In the genomic region with DNA sequence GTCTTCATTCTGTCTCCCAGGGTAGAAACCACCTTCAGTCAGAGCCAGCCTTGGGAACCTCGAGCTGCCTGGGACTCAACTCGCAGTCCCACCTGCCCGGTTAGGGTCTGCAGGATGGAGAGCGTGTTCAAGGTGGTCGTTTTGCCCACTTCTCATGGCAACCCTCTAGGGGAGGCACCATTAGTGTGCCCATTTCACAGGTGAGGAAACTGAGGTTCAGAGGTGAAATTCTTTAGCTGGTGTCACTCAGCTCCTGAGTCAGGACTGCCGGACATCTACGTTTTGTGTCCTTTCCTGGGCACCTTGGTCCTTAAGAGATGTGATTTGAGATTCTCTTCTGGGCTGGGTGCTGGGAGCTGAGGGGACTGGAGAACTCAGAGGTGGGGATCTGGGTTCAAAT, we compare ENCODE assay signal across 23 cellular contexts. TPM values are rescaled to one million over a fixed set of nuclear protein-coding genes. Genes with fewer than 3 reads are reported as not detected.
A peak's percentile ranks its signal among the peaks of the same experiment; 100 is the strongest.
DNase-seq lines count a peak whose midpoint lies in the region; ATAC-seq, FAIRE-seq and TF ChIP-seq lines count a peak whose summit lies in the region.
"Had no signal": no experiment of that assay in that cellular context is flagged by ENCODE, and none has a peak within 500 bp of the region (broad histone marks: within the 10 kb centered on the region; RNA-seq: fewer than 3 reads in every experiment).

No MANE protein-coding gene starts in this region.

- peaks cover 8% of the 10 kb centered on the region for H3K4me1 ChIP-seq in HepG2 (ENCODE audit: insufficient read depth, low read length)
- H3K4me1 ChIP-seq in right lobe of liver: no peaks in the 10 kb centered on the region
- H3K4me1 ChIP-seq in H1 (replicated peaks in 1 of 4; ENCODE audit: control insufficient read depth in 3 of 4, insufficient read depth in 4 of 4, low read length in 3 of 4): no peaks in the 10 kb centered on the region
- no peaks in the 10 kb centered on the region for H3K4me1 ChIP-seq in osteoblast (ENCODE audit: insufficient read depth, low read length)
- H3K4me1 ChIP-seq in upper lobe of right lung: no peaks in the 10 kb centered on the region
- H3K4me1 ChIP-seq in tibial artery: peaks cover 0 to under 1% (median 0%) of the 10 kb centered on the region in 4 donors

- H3K9ac ChIP-seq in HepG2 (ENCODE audit: insufficient read depth, low read depth, low read length): no peak overlapping the region
- H3K9ac ChIP-seq in H1 (replicated peaks in 1 of 4; ENCODE audit: extremely low read depth in 1 of 4, low read depth in 3 of 4, low read length in 3 of 4): no peak overlapping the region

- no peak overlapping the region for H3K14ac ChIP-seq in H1 (ENCODE audit: insufficient read length)

- H3K23me2 ChIP-seq in H1 (ENCODE audit: low read depth, low read length): no peaks in the 10 kb centered on the region

- H3K9me3 ChIP-seq in HepG2 (ENCODE audit: low read length) (no peaks in the 10 kb centered on the region), right lobe of liver (no peaks in the 10 kb centered on the region), H1 (ENCODE audit: insufficient read depth in 2 of 2, low read depth in 1 of 2, low read length in 1 of 2) (no peaks in the 10 kb centered on the region), osteoblast (ENCODE audit: low read depth, low read length) (no peaks in the 10 kb centered on the region), upper lobe of right lung (no peaks in the 10 kb centered on the region), tibial artery (no peaks in the 10 kb centered on the region)
- H3K9me3 ChIP-seq: BLaER1 treated with 17β-estradiol and CSF1 and Interleukin-3, amounts not matched to agents 10 nM and 100 nM had no signal

- no peak overlapping the region for H4K5ac ChIP-seq in H1 (ENCODE audit: insufficient read length, low read depth, low read length)

- TF ChIP-seq CTCF in HepG2 (CRISPR knock-in tag; IDR thresholded peaks at IDR 0.05) (no peak), right lobe of liver (IDR thresholded peaks at IDR 0.05) (no peak), H1 (IDR thresholded peaks at IDR 0.05; ENCODE audit: control extremely low read depth in 1 of 3, insufficient read depth in 1 of 3, low read depth in 1 of 3, low read length in 3 of 3) (no peak), osteoblast (IDR thresholded peaks at IDR 0.05; ENCODE audit: extremely low read depth, low read depth, low read length) (no peak), upper lobe of right lung (IDR thresholded peaks at IDR 0.05) (no peak), tibial artery (IDR thresholded peaks at IDR 0.05) (no peak)

- no peak overlapping the region for H2BK12ac ChIP-seq in H1 (ENCODE audit: low read depth, low read length)

- H2AK5ac ChIP-seq in H1 (ENCODE audit: low read depth, low read length): no peak overlapping the region

- no TSS peak for BruUV-seq in HepG2 (replicated peaks; lab: Mats Ljungman, UMichigan)

- TF ChIP-seq EP300 in HepG2 (IDR thresholded peaks at IDR 0.05; ENCODE audit: low read depth in 2 of 2, low read length in 2 of 2) (no peak), HepG2 (CRISPR knock-in tag; IDR thresholded peaks at IDR 0.05; ENCODE audit: borderline replicate concordance) (no peak), H1 (IDR thresholded peaks at IDR 0.05; ENCODE audit: borderline replicate concordance in 1 of 2, low read depth in 2 of 2, low read length in 2 of 2) (no peak)

- H3K79me2 ChIP-seq in HepG2 (ENCODE audit: insufficient read depth, low read length) (no peaks in the 10 kb centered on the region), H1 (ENCODE audit: control insufficient read depth in 1 of 2, insufficient read depth in 2 of 2, low read length in 2 of 2) (no peaks in the 10 kb centered on the region), osteoblast (ENCODE audit: insufficient read depth, low read length) (no peaks in the 10 kb centered on the region)

- no peak overlapping the region for H3K4me3 ChIP-seq in HepG2 (replicated peaks in 1 of 3; ENCODE audit: insufficient read depth in 1 of 3, low read depth in 2 of 3, low read length in 3 of 3)
- no peak overlapping the region for H3K4me3 ChIP-seq in right lobe of liver
- H3K4me3 ChIP-seq in H1 (ENCODE audit: extremely low read depth in 1 of 4, insufficient read depth in 2 of 4, low read depth in 3 of 4, low read length in 4 of 4): no peak overlapping the region
- H3K4me3 ChIP-seq in osteoblast (ENCODE audit: insufficient read depth, low read length): no peak overlapping the region
- no peak overlapping the region for H3K4me3 ChIP-seq in upper lobe of right lung
- no peak overlapping the region for H3K4me3 ChIP-seq in tibial artery
- H3K4me3 ChIP-seq: BLaER1 treated with 17β-estradiol and CSF1 and Interleukin-3, amounts not matched to agents 10 nM and 100 nM had no signal

- no peak overlapping the region for H4K8ac ChIP-seq in H1 (ENCODE audit: extremely low read depth, insufficient read depth, low read length)

- no peaks in the 10 kb centered on the region; the same call in none of the 2 replicates for H3K79me1 ChIP-seq in H1 (ENCODE audit: low read depth, low read length)

- H3K27me3 ChIP-seq in HepG2 (ENCODE audit: control insufficient read depth in 1 of 2, insufficient read depth in 2 of 2, low read length in 2 of 2) (no peaks in the 10 kb centered on the region), right lobe of liver (no peaks in the 10 kb centered on the region), H1 (replicated peaks in 1 of 4; ENCODE audit: control insufficient read depth in 3 of 4, extremely low read depth in 1 of 4, insufficient read depth in 3 of 4, low read length in 3 of 4) (no peaks in the 10 kb centered on the region), osteoblast (ENCODE audit: insufficient read depth, low read length) (peaks cover 4% of the 10 kb centered on the region), upper lobe of right lung (no peaks in the 10 kb centered on the region), tibial artery (no peaks in the 10 kb centered on the region)
- H3K27me3 ChIP-seq: BLaER1 treated with 17β-estradiol and CSF1 and Interleukin-3, amounts not matched to agents 10 nM and 100 nM had no signal

- no peak for ATAC-seq in HepG2
- no peak for ATAC-seq in right lobe of liver
- ATAC-seq in upper lobe of right lung: no peak
- ATAC-seq in HG03039 (IDR thresholded peaks at IDR 0.05; ENCODE audit: unreplicated experiment): no peak

- no peak for FAIRE-seq in HepG2 (lab: Jason Lieb, UNC)
- FAIRE-seq in H1 (lab: Jason Lieb, UNC): no peak
- FAIRE-seq: A204.1, D721Med, GM12891, GM18507 had no signal

- no peak overlapping the region for H3K4ac ChIP-seq in H1 (replicated peaks; ENCODE audit: insufficient read length, low read depth, low read length)

- H3K23ac ChIP-seq in H1 (ENCODE audit: insufficient read length): no peak overlapping the region

- H2AFZ ChIP-seq in HepG2 (ENCODE audit: low read length): no peak overlapping the region
- H2AFZ ChIP-seq in H1 (ENCODE audit: low read length): no peak overlapping the region
- H2AFZ ChIP-seq in osteoblast (ENCODE audit: low read length): no peak overlapping the region

- TF ChIP-seq POLR2A in HepG2 (IDR thresholded peaks at IDR 0.05; ENCODE audit: insufficient read depth in 1 of 2, low read depth in 2 of 2, low read length in 2 of 2) (no peak), right lobe of liver (IDR thresholded peaks at IDR 0.05) (no peak), H1 (IDR thresholded peaks at IDR 0.05; ENCODE audit: control extremely low read depth in 1 of 2, low read depth in 2 of 2, low read length in 2 of 2) (no peak)

- H4K91ac ChIP-seq in H1 (replicated peaks; ENCODE audit: insufficient read length, low read length): no peak overlapping the region

- no peak overlapping the region for H2BK120ac ChIP-seq in H1 (replicated peaks; ENCODE audit: low read depth, low read length)

- TF ChIP-seq RAD21 in HepG2 (CRISPR knock-in tag; IDR thresholded peaks at IDR 0.05) (no peak), H1 (IDR thresholded peaks at IDR 0.05 in 1 of 2, conservative IDR thresholded peaks at IDR 0.05 in 1 of 2; ENCODE audit: low read depth in 2 of 2, low read length in 2 of 2) (no peak)

- H4K20me1 ChIP-seq in HepG2 (ENCODE audit: insufficient read depth, low read length): no peaks in the 10 kb centered on the region
- H4K20me1 ChIP-seq in H1 (replicated peaks in 1 of 2; ENCODE audit: control insufficient read depth in 1 of 2, insufficient read depth in 2 of 2, low read length in 2 of 2): peaks cover 4 to 12% of the 10 kb centered on the region in 2 experiments
- peaks cover 1% of the 10 kb centered on the region for H4K20me1 ChIP-seq in osteoblast (ENCODE audit: insufficient read depth, low read length)

- H2BK5ac ChIP-seq in H1 (ENCODE audit: low read depth, low read length): no peak overlapping the region

- H3K56ac ChIP-seq in H1 (replicated peaks; ENCODE audit: insufficient read length, low read depth, low read length): no peak overlapping the region

- no peak overlapping the region for H2BK20ac ChIP-seq in H1 (ENCODE audit: low read length)

- no peak overlapping the region for H3K18ac ChIP-seq in H1 (ENCODE audit: extremely low read depth, low read length)

- POLR2A ChIA-PET in HepG2 (lab: Yijun Ruan, JAX): no interaction called here
- POLR2A ChIA-PET in H1 (lab: Charles Lee; ENCODE audit: partially characterized antibody): interaction anchor here (0.6 kb wide), 1 partner anchor 174 kb away, joined by 3 read pairs; no protein-coding TSS in a partner anchor

- H3K4me2 ChIP-seq in HepG2 (ENCODE audit: low read depth, low read length): no peak overlapping the region
- H3K4me2 ChIP-seq in H1 (ENCODE audit: insufficient read depth in 1 of 2, low read depth in 2 of 2, low read length in 2 of 2): no peak overlapping the region
- H3K4me2 ChIP-seq in osteoblast (ENCODE audit: insufficient read depth, low read length): no peak overlapping the region

- H3K36me3 ChIP-seq in HepG2 (replicated peaks in 1 of 2; ENCODE audit: control insufficient read depth in 1 of 2, insufficient read depth in 2 of 2, low read length in 2 of 2) (no peaks in the 10 kb centered on the region; a peak in 1 of 5 replicates), right lobe of liver (peaks cover 0 to 5% (median 2%) of the 10 kb centered on the region in 4 donors), H1 (ENCODE audit: control insufficient read depth in 2 of 4, insufficient read depth in 4 of 4, low read length in 3 of 4) (peaks cover 0 to 4% (median 2%) of the 10 kb centered on the region in 4 experiments; a peak in 4 of 8 replicates), osteoblast (ENCODE audit: insufficient read depth, low read length) (no peaks in the 10 kb centered on the region), upper lobe of right lung (peaks cover 5% of the 10 kb centered on the region), tibial artery (peaks cover 4 to 38% (median 25%) of the 10 kb centered on the region in 3 donors)

- DNase-seq in HepG2 (ENCODE audit: low spot score) (no peak), right lobe of liver (no peak), H1 (ENCODE audit: low read depth in 1 of 2, low spot score in 2 of 2) (no peak), osteoblast (ENCODE audit: insufficient read length, low spot score, missing footprints) (peak; percentile 43), upper lobe of right lung (peak; percentile 18), tibial artery (no peak), pons (ENCODE audit: low spot score) (no peak)
- DNase-seq: CD4-positive, alpha-beta T cell; CD8-positive, alpha-beta memory T cell; DMS 273 treated with DMSO at 0.1 percent for 48 hours; DMS79 treated with DMSO at 0.1 percent for 48 hours; GF-D8; GOT3; H7; HCEC 1CT had no signal

- H3K27ac ChIP-seq in HepG2 (ENCODE audit: extremely low read length, insufficient read depth, low read length) (no peak overlapping the region), right lobe of liver (no peak overlapping the region), H1 (ENCODE audit: low read depth, low read length) (no peak overlapping the region), osteoblast (ENCODE audit: low read depth, low read length) (no peak overlapping the region), upper lobe of right lung (no peak overlapping the region), tibial artery (no peak overlapping the region)
- H3K27ac ChIP-seq: 22Rv1 had no signal

- intact Hi-C loops in HepG2 (cut with micrococcal nuclease; ENCODE audit: unreplicated experiment) (no loop called here), right lobe of liver (cut with DNase I) (loop anchor here in 1 of 2 donors (10.0 kb wide), 1 partner anchor 127 kb away; no protein-coding TSS in a partner anchor), upper lobe of right lung (cut with DNase I) (no loop called here), tibial artery (cut with DNase I; ENCODE audit: low total_unique reads) (loop anchor here (5.0 kb wide), 1 partner anchor 129 kb away; no protein-coding TSS in a partner anchor)

- H2BK15ac ChIP-seq in H1 (ENCODE audit: low read length): no peak overlapping the region

- in situ Hi-C loops in HepG2 (cut with HindIII; ENCODE audit: extremely low pct_ligation_motif_present, low pct_unique_long_range_greater_than_20kb): no loop called here

- CTCF ChIA-PET in HepG2 (lab: Yijun Ruan, JAX; ENCODE audit: low intra/inter-chr PET ratio, low total read pairs) (no interaction called here), H1 (lab: Charles Lee; ENCODE audit: partially characterized antibody) (interaction anchor here (0.6 to 34.8 kb wide), 15 partner anchors 10 to 319 kb away, joined by 3 to 670 read pairs (median 3); no protein-coding TSS in a partner anchor)

- WGBS in HepG2 (ENCODE audit: low lambda C conversion rate): 100% methylated on average over 3 of the region's 7 CpGs
- 81% methylated on average over 4 of the region's 7 CpGs for WGBS in right lobe of liver (ENCODE audit: insufficient coverage, low coverage, low lambda C conversion rate, missing lambda C conversion rate)
- WGBS in H1 (ENCODE audit: extremely low coverage in 1 of 2, insufficient coverage in 1 of 2, insufficient read length in 1 of 2, insufficient replicate concordance in 2 of 2, low coverage in 1 of 2, low lambda C conversion rate in 2 of 2, missing lambda C conversion rate in 1 of 2), 2 experiments: 85% methylated on average over 7 of the region's 7 CpGs; no CpG with 5 or more reads in 1 of the 2 experiments

RNA-seq across cellular contexts. Expression of a gene that starts 30.0 kb away (rescaled TPM):
- total RNA-seq in HepG2 (2016; rRNA removed; fragmentation: Illumina TruSeq; extraction: Trizol) (25.3 and 32.1 TPM in 2 replicates), right lobe of liver (10 to 100 TPM; 15.1 to 21.6 (median 19.0) TPM), osteoblast (49.2 and 60.8 TPM in 2 replicates), upper lobe of right lung (81.6 TPM)
- total RNA-seq in HepG2 (2016; cell fraction: cytosol; rRNA removed; fragmentation: Illumina TruSeq; extraction: Trizol; ENCODE audit: low read depth): 2.8 and 5.2 TPM in 2 replicates
- total RNA-seq in HepG2 (2016; cell fraction: insoluble cytoplasmic fraction; rRNA removed; fragmentation: Illumina TruSeq; extraction: Trizol): 24.3 and 28.3 TPM in 2 replicates
- total RNA-seq in HepG2 (2016; cell fraction: membrane; rRNA removed; fragmentation: Illumina TruSeq; extraction: Trizol): 10.8 and 12.3 TPM in 2 replicates
- 23.5 and 29.5 TPM in 2 replicates for total RNA-seq in HepG2 (2016; cell fraction: nucleus; rRNA removed; fragmentation: Illumina TruSeq; extraction: Trizol)
- polyA plus RNA-seq in HepG2 (2011; rRNA removed) (37.9 and 39.9 TPM in 2 replicates), H1 (2011; rRNA removed) (19.7 and 28.0 TPM in 2 replicates)
- 20.8 and 29.3 TPM in 2 replicates for polyA plus RNA-seq in HepG2 (2011; cell fraction: cytosol; rRNA removed)
- 42.4 and 54.9 TPM in 2 replicates for polyA plus RNA-seq in HepG2 (2011; cell fraction: nucleus; rRNA removed)
- polyA plus RNA-seq in HepG2 (2012): 14.7 and 24.6 TPM in 2 replicates
- polyA plus RNA-seq in HepG2 (2016; cell fraction: cytosol; fragmentation: Illumina TruSeq; extraction: Trizol; ENCODE audit: low read depth): 1.9 and 2.6 TPM in 2 replicates
- 24.2 and 33.5 TPM in 2 replicates for polyA plus RNA-seq in HepG2 (2016; cell fraction: insoluble cytoplasmic fraction; fragmentation: Illumina TruSeq; extraction: Trizol; ENCODE audit: low read depth)
- 5.5 and 5.8 TPM in 2 replicates for polyA plus RNA-seq in HepG2 (2016; cell fraction: membrane; fragmentation: Illumina TruSeq; extraction: Trizol; ENCODE audit: low read depth)
- 42.8 and 47.1 TPM in 2 replicates for polyA plus RNA-seq in HepG2 (2016; cell fraction: nucleus; fragmentation: Illumina TruSeq; extraction: Trizol; ENCODE audit: insufficient read depth, low read depth)
- 48.1 and 97.1 TPM in 2 replicates for polyA minus RNA-seq in HepG2 (2011; rRNA and poly(A)+ RNA removed; ENCODE audit: low replicate concordance)
- 26.5 and 29.0 TPM in 2 replicates for polyA minus RNA-seq in HepG2 (2011; cell fraction: cytosol; rRNA and poly(A)+ RNA removed)
- 34.6 and 46.1 TPM in 2 replicates for polyA minus RNA-seq in HepG2 (2011; cell fraction: nucleus; rRNA and poly(A)+ RNA removed)
- total RNA-seq in H1 (2021; fragmentation: NEBNext Ultra II Directional; extraction: Animal tissue kit (Norgen Biotek cat#: 25700)): 39.5 and 41.4 TPM in 2 replicates
- polyA plus RNA-seq in H1 (2011; cell fraction: cytosol; rRNA removed): 23.7 TPM
- 50.0 TPM for polyA plus RNA-seq in H1 (2011; cell fraction: nucleus; rRNA removed)
- 23.2 to 24.5 TPM (median 23.7 TPM) in 4 replicates for polyA plus RNA-seq in H1 (2012, experiment 1 of 2)
- 20.4 TPM for polyA plus RNA-seq in H1 (2012, experiment 2 of 2)
- 15.8 TPM for polyA plus RNA-seq in H1 (2013, experiment 1 of 2)
- polyA plus RNA-seq in H1 (2013, experiment 2 of 2): 15.8 TPM
- polyA minus RNA-seq in H1 (2011; rRNA and poly(A)+ RNA removed): 38.5 and 60.7 TPM in 2 replicates
- polyA minus RNA-seq in H1 (2011; cell fraction: cytosol; rRNA and poly(A)+ RNA removed): 25.3 TPM
- 30.7 TPM for polyA minus RNA-seq in H1 (2011; cell fraction: nucleus; rRNA and poly(A)+ RNA removed)
- polyA plus RNA-seq: CD14-positive monocyte had no signal

Comparison
In these comparisons a context has a peak if more than half of its experiments do, and no peak if none do; other contexts are left out.
1. DNase-seq: peak in osteoblast (single experiment) and upper lobe of right lung (single experiment); none in HepG2 (single experiment), right lobe of liver (0 of 3), H1 (0 of 2), tibial artery (0 of 2) and pons (single experiment).